Comparison of ENCODE assay signal across 10 cellular contexts in the genomic region with DNA sequence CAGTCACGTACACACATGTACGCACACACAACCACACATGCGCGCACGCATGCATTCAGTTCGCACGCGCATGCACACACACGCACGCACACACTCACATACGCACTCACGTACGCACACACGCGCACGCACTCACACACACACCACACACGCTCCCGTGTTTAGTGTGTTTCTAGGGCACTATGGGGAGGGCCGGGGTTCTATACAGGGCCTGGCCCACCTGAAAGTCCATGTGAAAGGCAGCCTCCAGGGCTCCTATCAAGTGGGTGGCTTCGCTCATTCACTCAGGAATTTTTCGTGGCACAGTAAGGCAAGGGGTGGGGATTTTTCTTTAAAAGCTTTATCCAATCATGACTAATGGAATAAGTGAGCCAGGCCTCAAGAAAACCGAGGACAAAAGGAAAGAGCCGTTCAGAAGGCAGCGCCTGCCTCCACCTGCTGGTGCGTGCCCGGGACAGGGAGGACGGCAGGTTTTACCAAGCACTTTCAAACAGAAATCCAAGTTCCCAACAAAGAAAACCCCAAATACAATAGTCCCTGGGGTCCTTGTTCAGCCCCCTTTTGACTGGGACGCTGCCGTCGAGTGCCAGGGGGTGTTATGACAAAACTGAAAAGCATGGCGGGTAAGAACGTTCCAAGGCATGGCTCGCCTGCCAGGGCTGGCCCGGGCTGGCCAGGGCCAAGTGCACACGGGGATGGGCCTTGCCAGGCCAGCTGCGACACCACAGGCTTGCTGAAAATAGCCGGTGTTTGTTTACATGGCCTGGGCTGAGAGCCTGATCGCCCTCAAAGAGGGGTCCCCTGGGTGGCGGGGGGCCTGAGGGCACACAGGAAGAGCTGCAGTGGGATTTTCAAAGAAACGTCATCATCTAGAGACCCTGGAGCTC.
DNase-seq lines count a peak whose midpoint lies in the region; ATAC-seq and TF ChIP-seq lines count a peak whose summit lies in the region.
"Had no signal": no experiment of that assay in that cellular context is flagged by ENCODE, and none has a peak within 500 bp of the region (broad histone marks: within the 10 kb centered on the region; RNA-seq: fewer than 3 reads in every experiment).

No MANE protein-coding gene starts in this region.

- no peak for TF ChIP-seq POLR2A in spleen (IDR thresholded peaks at IDR 0.05)

- H3K36me3 ChIP-seq in right atrium auricular region, result no peaks in the 10 kb centered on the region
- peaks cover 0 to 5% (median 0%) of the 10 kb centered on the region in 6 donors for H3K36me3 ChIP-seq in spleen

- peak; percentile 42 for DNase-seq in HPDE6-E6E7 (ENCODE audit: extremely low spot score)
- DNase-seq in right atrium auricular region (ENCODE audit: low spot score), result no peak
- DNase-seq in spleen, result peak; percentile 73
- no peak for DNase-seq in stimulated activated CD4-positive, alpha-beta T cell treated with anti-CD3 and anti-CD28 coated beads, Interleukin-4, amount 100 ng/mL, for 1 hour
- no peak for DNase-seq in OCI-M2 (lab: John Stamatoyannopoulos, UW; ENCODE audit: unreplicated experiment)

- H3K4me3 ChIP-seq in right atrium auricular region (no peak overlapping the region), spleen (no peak overlapping the region)
- H3K4me3 ChIP-seq: K562 had no signal

- H3K27me3 ChIP-seq in right atrium auricular region (no peaks in the 10 kb centered on the region), spleen (replicated peaks in 1 of 7) (no peaks in the 10 kb centered on the region)

- ATAC-seq in GM21390 (IDR thresholded peaks at IDR 0.05; ENCODE audit: unreplicated experiment) (no peak), HG02870 (IDR thresholded peaks at IDR 0.05; ENCODE audit: unreplicated experiment) (no peak)
- ATAC-seq: K562 had no signal

- intact Hi-C loops in spleen (cut with DNase I; ENCODE audit: low total_unique reads), result no loop called here

- WGBS in spleen, 5 donors, result 93 to 96% (median 94%) methylated on average over 40 of the region's 40 CpGs

- peaks cover 0 to 94% of the 10 kb centered on the region in 2 donors for H3K4me1 ChIP-seq in right atrium auricular region
- peaks cover 18 to 98% (median 75%) of the 10 kb centered on the region in 6 donors for H3K4me1 ChIP-seq in spleen
- H3K4me1 ChIP-seq: parathyroid adenoma had no signal

- H3K9me3 ChIP-seq in right atrium auricular region, result no peaks in the 10 kb centered on the region
- no peaks in the 10 kb centered on the region for H3K9me3 ChIP-seq in spleen

- peak overlapping the region; percentile 91 for H3K27ac ChIP-seq in angular gyrus (ENCODE audit: low read depth, low read length)
- H3K27ac ChIP-seq in right atrium auricular region, result peak overlapping the region; percentile 79 to 81
- no peak overlapping the region for H3K27ac ChIP-seq in spleen
- H3K27ac ChIP-seq: parathyroid adenoma had no signal

- TF ChIP-seq CTCF in right atrium auricular region (IDR thresholded peaks at IDR 0.05) (peak in 1 of 2 donors; percentile 37), spleen (IDR thresholded peaks at IDR 0.05 in 8 of 11, conservative IDR thresholded peaks at IDR 0.05 in 3 of 11) (no peak)

Comparison
In these comparisons a context has a peak if more than half of its experiments do, and no peak if none do; other contexts are left out.
1. DNase-seq: peak in HPDE6-E6E7 (single experiment) and spleen (single experiment); none in right atrium auricular region (single experiment), stimulated activated CD4-positive, alpha-beta T cell treated with anti-CD3 and anti-CD28 coated beads, Interleukin-4, amount 100 ng/mL, for 1 hour (single experiment) and OCI-M2 (single experiment).
2. H3K27ac ChIP-seq: peak in angular gyrus (single experiment) and right atrium auricular region (2 of 2); none in spleen (0 of 8).